In the genomic region with DNA sequence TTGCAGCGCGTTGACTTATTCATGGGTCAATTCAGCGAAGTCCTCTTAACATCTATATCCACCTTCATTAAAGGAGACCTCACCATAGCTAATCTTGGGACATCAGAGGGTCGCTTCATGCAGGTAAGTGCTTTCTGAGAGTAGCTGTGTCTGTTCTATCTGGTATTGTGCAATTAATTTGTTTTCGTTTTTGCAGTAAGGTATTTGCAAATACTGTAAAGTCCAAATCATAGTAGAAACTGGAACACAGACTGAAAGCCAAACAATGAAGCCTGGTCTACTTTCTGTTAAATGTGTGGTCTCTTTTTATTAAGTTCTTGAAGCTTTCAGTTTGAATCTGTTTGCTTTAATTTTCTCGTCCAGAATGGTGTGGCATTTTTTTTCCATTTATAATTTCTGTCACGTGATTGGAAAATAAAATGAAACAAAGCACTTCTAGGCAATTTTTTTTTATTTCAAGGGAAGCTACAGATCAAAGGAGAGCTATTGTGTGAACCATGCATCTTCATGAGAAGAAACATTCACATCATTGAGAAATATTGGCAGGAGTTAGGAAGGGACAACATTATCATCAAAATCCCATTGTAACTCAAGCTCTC, we compare ENCODE assay signal across 1 cellular context.
A peak's percentile ranks its signal among the peaks of the same experiment; 100 is the strongest.
TF ChIP-seq lines count a peak whose summit lies in the region.

No MANE protein-coding gene starts in this region.

TF ChIP-seq in IMR-90, 13 proteins besides CTCF, POLR2A, EP300 and RAD21:
- TF ChIP-seq SMC3 (IDR thresholded peaks at IDR 0.05; ENCODE audit: low read depth, low read length) (no peak), CEBPB (IDR thresholded peaks at IDR 0.05; ENCODE audit: low read depth, low read length) (peak; percentile 58)
